ENCODE assay signal across 3 cellular contexts in genomic region chr1:101907264-101907663, GRCh38.
TF ChIP-seq lines count a peak whose summit lies in the region.

No MANE protein-coding gene starts in this region.

TF ChIP-seq in SK-N-SH, 30 proteins besides CTCF, POLR2A, EP300 and RAD21 (continued from another document and continues in another):
- no peak for TF ChIP-seq REST (IDR thresholded peaks at IDR 0.05; ENCODE audit: low read depth, low read length)
- TF ChIP-seq JUND (IDR thresholded peaks at IDR 0.05): no peak
- peak; percentile 43; the same call in 1 of the 2 replicates for TF ChIP-seq RCOR1 (IDR thresholded peaks at IDR 0.05; ENCODE audit: low read length)
- TF ChIP-seq SMC3 (IDR thresholded peaks at IDR 0.05; ENCODE audit: low read depth, low read length): no peak
- TF ChIP-seq GABPA (IDR thresholded peaks at IDR 0.05; ENCODE audit: low read depth): no peak
- TF ChIP-seq, protein P1, sequence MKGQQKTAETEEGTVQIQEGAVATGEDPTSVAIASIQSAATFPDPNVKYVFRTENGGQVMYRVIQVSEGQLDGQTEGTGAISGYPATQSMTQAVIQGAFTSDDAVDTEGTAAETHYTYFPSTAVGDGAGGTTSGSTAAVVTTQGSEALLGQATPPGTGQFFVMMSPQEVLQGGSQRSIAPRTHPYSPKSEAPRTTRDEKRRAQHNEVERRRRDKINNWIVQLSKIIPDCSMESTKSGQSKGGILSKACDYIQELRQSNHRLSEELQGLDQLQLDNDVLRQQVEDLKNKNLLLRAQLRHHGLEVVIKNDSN (IDR thresholded peaks at IDR 0.05; ENCODE audit: borderline replicate concordance, low read depth): no peak
- TF ChIP-seq SIN3A (IDR thresholded peaks at IDR 0.05; ENCODE audit: borderline replicate concordance, low read depth, low read length): no peak
- no peak for TF ChIP-seq RXRA (IDR thresholded peaks at IDR 0.05; ENCODE audit: borderline replicate concordance, low read depth)
- no peak for TF ChIP-seq FOXM1 (IDR thresholded peaks at IDR 0.05; ENCODE audit: low read depth)
- no peak for TF ChIP-seq NFIC (IDR thresholded peaks at IDR 0.05; ENCODE audit: borderline replicate concordance)
- peak; percentile 59; the same call in 1 of the 2 replicates for TF ChIP-seq MXI1 (IDR thresholded peaks at IDR 0.05; ENCODE audit: low read depth, low read length)
- TF ChIP-seq NRF1 (IDR thresholded peaks at IDR 0.05; ENCODE audit: low read depth, low read length): no peak
- no peak for TF ChIP-seq MEF2A (IDR thresholded peaks at IDR 0.05; ENCODE audit: borderline replicate concordance, low read depth)
- peak; percentile 95 for TF ChIP-seq GATA2 (CRISPR knock-in tag; IDR thresholded peaks at IDR 0.05)
- no peak for TF ChIP-seq MAX (IDR thresholded peaks at IDR 0.05; ENCODE audit: low read depth)
- TF ChIP-seq ELF1 (IDR thresholded peaks at IDR 0.05): no peak
- no peak for TF ChIP-seq POLR2AphosphoS5 (IDR thresholded peaks at IDR 0.05; ENCODE audit: low read depth, low read length)
- no peak for TF ChIP-seq PBX3 (IDR thresholded peaks at IDR 0.05)

TF ChIP-seq in SK-N-SH treated with all-trans-retinoic acid at 6 μM for 48 hours, 23 proteins besides CTCF, POLR2A, EP300 and RAD21 (continued from another document):
- TF ChIP-seq, protein P2, sequence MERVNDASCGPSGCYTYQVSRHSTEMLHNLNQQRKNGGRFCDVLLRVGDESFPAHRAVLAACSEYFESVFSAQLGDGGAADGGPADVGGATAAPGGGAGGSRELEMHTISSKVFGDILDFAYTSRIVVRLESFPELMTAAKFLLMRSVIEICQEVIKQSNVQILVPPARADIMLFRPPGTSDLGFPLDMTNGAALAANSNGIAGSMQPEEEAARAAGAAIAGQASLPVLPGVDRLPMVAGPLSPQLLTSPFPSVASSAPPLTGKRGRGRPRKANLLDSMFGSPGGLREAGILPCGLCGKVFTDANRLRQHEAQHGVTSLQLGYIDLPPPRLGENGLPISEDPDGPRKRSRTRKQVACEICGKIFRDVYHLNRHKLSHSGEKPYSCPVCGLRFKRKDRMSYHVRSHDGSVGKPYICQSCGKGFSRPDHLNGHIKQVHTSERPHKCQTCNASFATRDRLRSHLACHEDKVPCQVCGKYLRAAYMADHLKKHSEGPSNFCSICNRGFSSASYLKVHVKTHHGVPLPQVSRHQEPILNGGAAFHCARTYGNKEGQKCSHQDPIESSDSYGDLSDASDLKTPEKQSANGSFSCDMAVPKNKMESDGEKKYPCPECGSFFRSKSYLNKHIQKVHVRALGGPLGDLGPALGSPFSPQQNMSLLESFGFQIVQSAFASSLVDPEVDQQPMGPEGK (CRISPR knock-in tag; IDR thresholded peaks at IDR 0.05; ENCODE audit: borderline replicate concordance): no peak
- TF ChIP-seq ESRRG (CRISPR knock-in tag; IDR thresholded peaks at IDR 0.05): no peak
- TF ChIP-seq ZFP3 (CRISPR knock-in tag; IDR thresholded peaks at IDR 0.05): no peak
- TF ChIP-seq SNAI2 (CRISPR knock-in tag; IDR thresholded peaks at IDR 0.05): no peak
- TF ChIP-seq ZFP30 (CRISPR knock-in tag; IDR thresholded peaks at IDR 0.05): no peak

TF ChIP-seq in WTC11, 78 proteins besides CTCF, POLR2A, EP300 and RAD21 (continued from another document):
- TF ChIP-seq, protein P3, sequence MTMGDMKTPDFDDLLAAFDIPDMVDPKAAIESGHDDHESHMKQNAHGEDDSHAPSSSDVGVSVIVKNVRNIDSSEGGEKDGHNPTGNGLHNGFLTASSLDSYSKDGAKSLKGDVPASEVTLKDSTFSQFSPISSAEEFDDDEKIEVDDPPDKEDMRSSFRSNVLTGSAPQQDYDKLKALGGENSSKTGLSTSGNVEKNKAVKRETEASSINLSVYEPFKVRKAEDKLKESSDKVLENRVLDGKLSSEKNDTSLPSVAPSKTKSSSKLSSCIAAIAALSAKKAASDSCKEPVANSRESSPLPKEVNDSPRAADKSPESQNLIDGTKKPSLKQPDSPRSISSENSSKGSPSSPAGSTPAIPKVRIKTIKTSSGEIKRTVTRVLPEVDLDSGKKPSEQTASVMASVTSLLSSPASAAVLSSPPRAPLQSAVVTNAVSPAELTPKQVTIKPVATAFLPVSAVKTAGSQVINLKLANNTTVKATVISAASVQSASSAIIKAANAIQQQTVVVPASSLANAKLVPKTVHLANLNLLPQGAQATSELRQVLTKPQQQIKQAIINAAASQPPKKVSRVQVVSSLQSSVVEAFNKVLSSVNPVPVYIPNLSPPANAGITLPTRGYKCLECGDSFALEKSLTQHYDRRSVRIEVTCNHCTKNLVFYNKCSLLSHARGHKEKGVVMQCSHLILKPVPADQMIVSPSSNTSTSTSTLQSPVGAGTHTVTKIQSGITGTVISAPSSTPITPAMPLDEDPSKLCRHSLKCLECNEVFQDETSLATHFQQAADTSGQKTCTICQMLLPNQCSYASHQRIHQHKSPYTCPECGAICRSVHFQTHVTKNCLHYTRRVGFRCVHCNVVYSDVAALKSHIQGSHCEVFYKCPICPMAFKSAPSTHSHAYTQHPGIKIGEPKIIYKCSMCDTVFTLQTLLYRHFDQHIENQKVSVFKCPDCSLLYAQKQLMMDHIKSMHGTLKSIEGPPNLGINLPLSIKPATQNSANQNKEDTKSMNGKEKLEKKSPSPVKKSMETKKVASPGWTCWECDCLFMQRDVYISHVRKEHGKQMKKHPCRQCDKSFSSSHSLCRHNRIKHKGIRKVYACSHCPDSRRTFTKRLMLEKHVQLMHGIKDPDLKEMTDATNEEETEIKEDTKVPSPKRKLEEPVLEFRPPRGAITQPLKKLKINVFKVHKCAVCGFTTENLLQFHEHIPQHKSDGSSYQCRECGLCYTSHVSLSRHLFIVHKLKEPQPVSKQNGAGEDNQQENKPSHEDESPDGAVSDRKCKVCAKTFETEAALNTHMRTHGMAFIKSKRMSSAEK (CRISPR knock-in tag; IDR thresholded peaks at IDR 0.05; ENCODE audit: borderline replicate concordance): no peak
- TF ChIP-seq, protein P4, sequence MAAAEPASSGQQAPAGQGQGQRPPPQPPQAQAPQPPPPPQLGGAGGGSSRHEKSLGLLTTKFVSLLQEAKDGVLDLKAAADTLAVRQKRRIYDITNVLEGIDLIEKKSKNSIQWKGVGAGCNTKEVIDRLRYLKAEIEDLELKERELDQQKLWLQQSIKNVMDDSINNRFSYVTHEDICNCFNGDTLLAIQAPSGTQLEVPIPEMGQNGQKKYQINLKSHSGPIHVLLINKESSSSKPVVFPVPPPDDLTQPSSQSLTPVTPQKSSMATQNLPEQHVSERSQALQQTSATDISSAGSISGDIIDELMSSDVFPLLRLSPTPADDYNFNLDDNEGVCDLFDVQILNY (CRISPR knock-in tag; IDR thresholded peaks at IDR 0.05): no peak
- TF ChIP-seq SMAD4 (CRISPR knock-in tag; IDR thresholded peaks at IDR 0.05): no peak
- no peak for TF ChIP-seq MXD4 (CRISPR knock-in tag; IDR thresholded peaks at IDR 0.05; ENCODE audit: borderline replicate concordance)
- TF ChIP-seq OVOL2 (CRISPR knock-in tag; IDR thresholded peaks at IDR 0.05; ENCODE audit: borderline replicate concordance): no peak
- TF ChIP-seq ZNF396 (CRISPR knock-in tag; IDR thresholded peaks at IDR 0.05; ENCODE audit: borderline replicate concordance): no peak
- TF ChIP-seq ATF1 (CRISPR knock-in tag; IDR thresholded peaks at IDR 0.05): no peak
- no peak for TF ChIP-seq GRHL2 (CRISPR knock-in tag; IDR thresholded peaks at IDR 0.05; ENCODE audit: insufficient replicate concordance, severe bottlenecking)
- TF ChIP-seq ZNF416 (CRISPR knock-in tag; IDR thresholded peaks at IDR 0.05): no peak
- no peak for TF ChIP-seq IRF1 (CRISPR knock-in tag; IDR thresholded peaks at IDR 0.05)
- TF ChIP-seq, protein P1 (CRISPR knock-in tag; IDR thresholded peaks at IDR 0.05): no peak
- TF ChIP-seq ESRRA (CRISPR knock-in tag; IDR thresholded peaks at IDR 0.05; ENCODE audit: borderline replicate concordance): no peak
- no peak for TF ChIP-seq ATF2 (CRISPR knock-in tag; IDR thresholded peaks at IDR 0.05; ENCODE audit: borderline replicate concordance, low read depth)
- no peak for TF ChIP-seq CREM (CRISPR knock-in tag; IDR thresholded peaks at IDR 0.05)
- no peak for TF ChIP-seq RELA (CRISPR knock-in tag; IDR thresholded peaks at IDR 0.05; ENCODE audit: borderline replicate concordance)
- TF ChIP-seq EMX1 (CRISPR knock-in tag; IDR thresholded peaks at IDR 0.05): no peak
- TF ChIP-seq SMAD3 (CRISPR knock-in tag; IDR thresholded peaks at IDR 0.05; ENCODE audit: borderline replicate concordance): no peak
